Comparison of ENCODE assay signal across 8 cellular contexts in the genomic region with DNA sequence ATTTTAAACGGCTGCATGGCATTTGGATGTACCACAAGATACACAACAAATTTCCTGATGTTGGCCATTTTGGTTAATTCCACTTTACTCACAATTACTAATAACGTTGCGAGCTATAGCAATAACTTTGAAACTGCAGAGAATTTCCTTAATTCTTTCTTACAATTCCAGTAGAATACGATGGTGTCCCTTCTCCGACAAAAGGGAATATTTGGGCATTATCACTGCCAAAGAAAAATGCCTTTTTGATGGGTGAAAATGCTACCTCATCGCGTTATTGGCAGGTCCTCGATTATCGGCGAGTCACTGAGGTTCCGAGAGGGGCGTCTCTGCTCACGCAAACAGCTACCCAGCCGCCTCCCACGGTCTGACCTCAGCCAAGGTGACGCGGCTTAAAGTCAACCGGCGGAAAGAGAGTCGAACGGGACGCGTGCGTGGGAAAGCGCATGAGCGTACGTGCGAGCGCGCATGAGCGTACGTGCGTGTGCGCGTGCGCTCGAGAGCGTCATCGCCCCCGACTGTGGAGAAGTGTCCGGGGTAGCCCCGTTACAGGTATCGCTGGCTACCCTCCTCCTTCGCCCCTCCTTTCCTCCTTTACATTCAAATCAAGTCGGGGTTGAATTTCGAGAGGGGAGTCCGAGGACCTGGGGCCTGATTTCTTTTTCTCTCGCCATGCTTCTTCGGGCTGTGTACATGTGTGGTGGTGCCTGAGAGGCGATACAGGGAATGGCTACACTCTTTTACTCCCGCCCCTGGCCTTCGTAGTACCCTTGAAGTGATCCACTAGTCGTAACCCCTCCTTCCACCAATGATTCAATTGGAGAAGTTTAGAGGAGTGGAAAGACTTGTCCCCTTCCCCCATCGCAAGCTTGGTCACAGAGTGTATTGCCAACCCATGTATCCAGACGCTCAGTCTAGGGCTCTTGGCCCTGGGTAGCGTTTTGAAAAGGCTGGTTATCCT. TPM values are rescaled to one million over a fixed set of nuclear protein-coding genes. Genes with fewer than 3 reads are reported as not detected.
DNase-seq lines count a peak whose midpoint lies in the region; TF ChIP-seq lines count a peak whose summit lies in the region.

A gene (plus strand): TSS at position 495 of the 961 bp plus-strand sequence. CDS start 931 bp downstream, outside the sequence.

- H3K4me3 ChIP-seq in HFF-Myc (replicated peaks; ENCODE audit: low read depth, low read length) (peak within 1 kb of the TSS; percentile 56), neutrophil (ENCODE audit: low read depth in 1 of 2, low read length in 1 of 2) (peak within 1 kb of the TSS; percentile 79 to 80)

- TF ChIP-seq CTCF in HFF-Myc (IDR thresholded peaks at IDR 0.05; ENCODE audit: low read depth, low read length, missing control alignments) (no peak), neutrophil (IDR thresholded peaks at IDR 0.05) (no peak)

- peaks cover 11 to 14% of the 10 kb centered on the region in 2 experiments for H3K4me1 ChIP-seq in neutrophil (ENCODE audit: control insufficient read depth in 1 of 2, insufficient read depth in 1 of 2, low read depth in 1 of 2, low read length in 1 of 2)

- no peaks in the 10 kb centered on the region for H3K27me3 ChIP-seq in neutrophil

- DNase-seq in GM04503 (ENCODE audit: low read depth) (peak; percentile 51), HFF-Myc (ENCODE audit: extremely low read depth, low read depth) (peak; percentile 78), NAMALWA (ENCODE audit: low spot score) (peak; percentile 97), SK-N-DZ (ENCODE audit: low spot score) (peak; percentile 93), germinal center (ENCODE audit: low spot score) (peak; percentile 93), substantia nigra (lab: John Stamatoyannopoulos, UW) (peak; percentile 3 to 89 (median 70))
- DNase-seq in activated naive CD4-positive, alpha-beta T cell treated with Interleukin-2 at 50 U/mL for 16 hours = peak; percentile 96

- H3K9me3 ChIP-seq in neutrophil = no peaks in the 10 kb centered on the region

- H3K36me3 ChIP-seq in neutrophil = no peaks in the 10 kb centered on the region

- peak within 1 kb of the TSS; percentile 77 for H3K27ac ChIP-seq in neutrophil
- peak within 1 kb of the TSS; percentile 67 for H3K27ac ChIP-seq in substantia nigra (ENCODE audit: low read depth, low read length, poor library complexity, severe bottlenecking)

RNA-seq across cellular contexts. Expression of the gene that starts here (rescaled TPM):
- polyA plus RNA-seq in SK-N-DZ (2014; cell fraction: cytosol; rRNA removed) = 21.9 and 25.3 TPM in 2 replicates
- polyA plus RNA-seq in SK-N-DZ (2014; cell fraction: nucleus; rRNA removed) = 24.7 and 38.1 TPM in 2 replicates

Comparison
In these comparisons a context has a peak if more than half of its experiments do, and no peak if none do; other contexts are left out.
1. Peak in every context shown above with its lines: DNase-seq, H3K4me3 ChIP-seq and H3K27ac ChIP-seq.